12 cellular contexts compared by ENCODE assay signal in the genomic region with DNA sequence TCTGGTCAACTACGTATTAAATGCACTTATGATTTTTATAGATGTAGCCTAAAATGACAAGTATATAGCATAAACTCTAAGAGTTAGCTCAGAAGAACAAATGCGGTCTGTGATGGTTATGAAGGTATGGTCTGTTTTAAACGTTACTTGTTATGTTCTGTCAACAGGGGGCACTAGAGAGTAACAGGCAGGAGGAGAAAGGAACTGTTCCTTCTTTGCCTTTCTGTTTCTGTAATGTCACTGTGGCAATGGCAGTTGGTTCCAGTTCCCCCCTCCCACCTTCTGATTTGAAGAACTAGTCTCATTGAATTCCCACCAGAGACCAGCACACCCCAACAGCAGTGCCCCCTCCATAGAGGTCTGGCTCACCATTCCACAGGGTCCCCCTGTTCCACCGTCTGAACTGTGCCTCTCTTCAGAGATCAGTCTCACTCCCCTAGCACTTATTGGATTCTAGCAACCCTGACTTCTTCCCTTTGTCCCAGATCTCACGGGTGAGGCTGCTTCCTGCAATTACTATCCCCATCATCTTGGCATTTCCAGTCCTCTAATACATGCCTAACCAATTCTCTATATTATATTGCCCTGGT. TPM values are rescaled to one million over a fixed set of nuclear protein-coding genes. Genes with fewer than 3 reads are reported as not detected.
DNase-seq lines count a peak whose midpoint lies in the region; ATAC-seq, FAIRE-seq and TF ChIP-seq lines count a peak whose summit lies in the region.
"Had no signal": no experiment of that assay in that cellular context is flagged by ENCODE, and none has a peak within 500 bp of the region (broad histone marks: within the 10 kb centered on the region; RNA-seq: fewer than 3 reads in every experiment).

No MANE protein-coding gene starts in this region.

- DNase-seq in cardiac muscle cell (ENCODE audit: low read depth in 1 of 2, low spot score in 1 of 2), result peak; percentile 3 to 48
- no peak for DNase-seq in Right ventricle myocardium superior
- DNase-seq in NOMO-1 treated with DMSO at 0.1 percent for 48 hours (lab: John Stamatoyannopoulos, UW; ENCODE audit: unreplicated experiment), result peak; percentile 69
- peak; percentile 22 for DNase-seq in colonic mucosa
- no peak for DNase-seq in aorta
- DNase-seq in osteoblast (ENCODE audit: insufficient read length, low spot score, missing footprints), result no peak
- DNase-seq in NCI-H2081 treated with DMSO at 0.1 percent for 48 hours (lab: John Stamatoyannopoulos, UW), result no peak
- no peak for DNase-seq in RCC 7860 (ENCODE audit: low spot score)
- DNase-seq: NCI-H1436, T-cell had no signal

- H3K27ac ChIP-seq in cardiac muscle cell, result no peak overlapping the region
- H3K27ac ChIP-seq in colonic mucosa, result no peak overlapping the region
- no peak overlapping the region for H3K27ac ChIP-seq in aorta (ENCODE audit: low read depth in 1 of 2, low read length in 2 of 2)
- H3K27ac ChIP-seq in osteoblast (ENCODE audit: low read depth, low read length), result no peak overlapping the region
- H3K27ac ChIP-seq: BLaER1 had no signal

- H3K27me3 ChIP-seq in cardiac muscle cell (no peaks in the 10 kb centered on the region), colonic mucosa (no peaks in the 10 kb centered on the region), aorta (ENCODE audit: control insufficient read depth in 1 of 2, insufficient read depth in 2 of 2, low read length in 1 of 2) (no peaks in the 10 kb centered on the region), osteoblast (ENCODE audit: insufficient read depth, low read length) (no peaks in the 10 kb centered on the region)
- H3K27me3 ChIP-seq: BLaER1 had no signal

- H3K9me3 ChIP-seq in cardiac muscle cell (ENCODE audit: low read depth) (no peaks in the 10 kb centered on the region), colonic mucosa (no peaks in the 10 kb centered on the region), aorta (ENCODE audit: control insufficient read depth, low read length) (peaks cover 3% of the 10 kb centered on the region), osteoblast (ENCODE audit: low read depth, low read length) (no peaks in the 10 kb centered on the region)

- FAIRE-seq in RCC 7860 (lab: Jason Lieb, UNC), result no peak

- no peaks in the 10 kb centered on the region for H4K20me1 ChIP-seq in osteoblast (ENCODE audit: insufficient read depth, low read length)
- H4K20me1 ChIP-seq: BLaER1 had no signal

- H3K4me3 ChIP-seq in cardiac muscle cell, result no peak overlapping the region
- no peak overlapping the region for H3K4me3 ChIP-seq in colonic mucosa
- H3K4me3 ChIP-seq in aorta (ENCODE audit: low read length in 2 of 2), result no peak overlapping the region
- no peak overlapping the region for H3K4me3 ChIP-seq in osteoblast (ENCODE audit: insufficient read depth, low read length)
- H3K4me3 ChIP-seq: BLaER1 had no signal

- ATAC-seq in Right ventricle myocardium superior (ENCODE audit: poor library complexity), result no peak
- ATAC-seq in aorta (ENCODE audit: low FRiP score), result peak; percentile 33
- ATAC-seq: T-cell had no signal

- no peaks in the 10 kb centered on the region for H3K36me3 ChIP-seq in cardiac muscle cell
- no peaks in the 10 kb centered on the region for H3K36me3 ChIP-seq in colonic mucosa
- H3K36me3 ChIP-seq in aorta (ENCODE audit: control insufficient read depth in 1 of 2, insufficient read depth in 2 of 2, low read length in 1 of 2), result no peaks in the 10 kb centered on the region
- H3K36me3 ChIP-seq in osteoblast (ENCODE audit: insufficient read depth, low read length), result no peaks in the 10 kb centered on the region
- H3K36me3 ChIP-seq: BLaER1 had no signal

- H3K4me2 ChIP-seq in osteoblast (ENCODE audit: insufficient read depth, low read length), result no peak overlapping the region
- H3K4me2 ChIP-seq: BLaER1 had no signal

- 75 to 79% methylated on average over 5 of the region's 5 CpGs for WGBS in aorta, 2 donors

- H3K4me1 ChIP-seq in cardiac muscle cell (ENCODE audit: low read depth) (no peaks in the 10 kb centered on the region), colonic mucosa (no peaks in the 10 kb centered on the region), aorta (ENCODE audit: control insufficient read depth in 1 of 2, insufficient read depth in 2 of 2, low read length in 2 of 2) (peaks cover 0 to 2% of the 10 kb centered on the region in 2 donors), osteoblast (ENCODE audit: insufficient read depth, low read length) (no peaks in the 10 kb centered on the region)
- H3K4me1 ChIP-seq: BLaER1 had no signal

- no peak overlapping the region for H2AFZ ChIP-seq in osteoblast (ENCODE audit: low read length)

- no peak overlapping the region for H3K9ac ChIP-seq in colonic mucosa (ENCODE audit: low read depth in 2 of 2, low read length in 2 of 2)
- H3K9ac ChIP-seq: BLaER1 had no signal

- intact Hi-C loops in Right ventricle myocardium superior (cut with DNase I) (no loop called here), colonic mucosa (cut with DNase I) (no loop called here), aorta (cut with DNase I) (no loop called here)

- TF ChIP-seq CTCF in cardiac muscle cell (IDR thresholded peaks at IDR 0.05; ENCODE audit: low read depth, low read length), result peak; percentile 20
- no peak for TF ChIP-seq CTCF in colonic mucosa (IDR thresholded peaks at IDR 0.05)
- no peak for TF ChIP-seq CTCF in osteoblast (IDR thresholded peaks at IDR 0.05; ENCODE audit: extremely low read depth, low read depth, low read length)

- H3K79me2 ChIP-seq in osteoblast (ENCODE audit: insufficient read depth, low read length), result no peaks in the 10 kb centered on the region

RNA-seq across cellular contexts. Expression of gene KRTAP24-1, which starts 14.0 kb away (rescaled TPM):
- total RNA-seq in cardiac muscle cell (not detected in 2 replicates), Right ventricle myocardium superior (not detected), colonic mucosa (not detected), aorta (not detected), osteoblast (not detected in 2 replicates)
- polyA plus RNA-seq in cardiac muscle cell (not detected in 2 replicates), aorta (not detected)
- total RNA-seq: lung microvascular endothelial cell, T-cell had no signal

RNA-seq across cellular contexts. Expression of gene KRTAP25-1, which starts 20.6 kb away (rescaled TPM):
- not detected in 2 replicates for total RNA-seq in cardiac muscle cell
- polyA plus RNA-seq in cardiac muscle cell, result not detected in 2 replicates
- not detected for total RNA-seq in Right ventricle myocardium superior
- total RNA-seq in colonic mucosa, result not detected
- not detected for total RNA-seq in aorta
- polyA plus RNA-seq in aorta, result not detected
- not detected in 2 replicates for total RNA-seq in osteoblast
- total RNA-seq: lung microvascular endothelial cell, T-cell had no signal

RNA-seq across cellular contexts. Expression of gene KRTAP26-1, which starts 51.4 kb away (rescaled TPM):
- total RNA-seq in cardiac muscle cell (not detected in 2 replicates), Right ventricle myocardium superior (not detected), colonic mucosa (not detected), aorta (not detected), osteoblast (not detected in 2 replicates)
- polyA plus RNA-seq in cardiac muscle cell (not detected in 2 replicates), aorta (not detected)
- total RNA-seq: lung microvascular endothelial cell, T-cell had no signal

RNA-seq across cellular contexts. Expression of gene CLDN8, which starts 52.8 kb away (rescaled TPM):
- total RNA-seq in cardiac muscle cell (not detected in 2 replicates), Right ventricle myocardium superior (not detected), colonic mucosa (10 to 100 TPM; 21.3 to 32.6 TPM), aorta (not detected), osteoblast (not detected in 2 replicates)
- polyA plus RNA-seq in cardiac muscle cell (not detected in 2 replicates), aorta (under 1 TPM in 1 of 2 donors, not detected in 1; 0.23 TPM)
- total RNA-seq: lung microvascular endothelial cell, T-cell had no signal

Comparison
In these comparisons a context has a peak if more than half of its experiments do, and no peak if none do; other contexts are left out.
1. DNase-seq: peak in cardiac muscle cell (2 of 2), NOMO-1 treated with DMSO at 0.1 percent for 48 hours (single experiment) and colonic mucosa (single experiment); none in Right ventricle myocardium superior (single experiment), aorta (0 of 2), osteoblast (single experiment), NCI-H2081 treated with DMSO at 0.1 percent for 48 hours (single experiment) and RCC 7860 (single experiment).